ENCODE assay signal across 11 cellular contexts in genomic region chr10:26303366-26303765, GRCh38.
"Had no signal": no experiment of that assay in that cellular context is flagged by ENCODE, and none has a peak within 500 bp of the region (broad histone marks: within the 10 kb centered on the region; RNA-seq: fewer than 3 reads in every experiment).

No MANE protein-coding gene starts in this region.

- ATAC-seq: HCT116 had no signal

- H3K4me3 Mint-ChIP-seq: HFFc6 had no signal

- H3K9me3 ChIP-seq: HAP-1 had no signal

- H3K36me3 ChIP-seq: HAP-1 had no signal

- H3K27ac ChIP-seq: GM23248, HL-60, KMS-11 had no signal

- H3K4me3 ChIP-seq: GM23248, HAP-1 had no signal

- DNase-seq: GM23248, GOT3, H7, HFFc6, IMR-90, Karpas-422, KBM-7 had no signal

- H3K9ac ChIP-seq: GM23248, KMS-11 had no signal

- H3K4me1 ChIP-seq: HAP-1 had no signal

- H2AFZ ChIP-seq: GM23248 had no signal

- H3K27ac Mint-ChIP-seq: HFFc6 had no signal

- H3K4me2 ChIP-seq: KMS-11 had no signal
